Comparison of ENCODE assay signal across 19 cellular contexts in the genomic region with DNA sequence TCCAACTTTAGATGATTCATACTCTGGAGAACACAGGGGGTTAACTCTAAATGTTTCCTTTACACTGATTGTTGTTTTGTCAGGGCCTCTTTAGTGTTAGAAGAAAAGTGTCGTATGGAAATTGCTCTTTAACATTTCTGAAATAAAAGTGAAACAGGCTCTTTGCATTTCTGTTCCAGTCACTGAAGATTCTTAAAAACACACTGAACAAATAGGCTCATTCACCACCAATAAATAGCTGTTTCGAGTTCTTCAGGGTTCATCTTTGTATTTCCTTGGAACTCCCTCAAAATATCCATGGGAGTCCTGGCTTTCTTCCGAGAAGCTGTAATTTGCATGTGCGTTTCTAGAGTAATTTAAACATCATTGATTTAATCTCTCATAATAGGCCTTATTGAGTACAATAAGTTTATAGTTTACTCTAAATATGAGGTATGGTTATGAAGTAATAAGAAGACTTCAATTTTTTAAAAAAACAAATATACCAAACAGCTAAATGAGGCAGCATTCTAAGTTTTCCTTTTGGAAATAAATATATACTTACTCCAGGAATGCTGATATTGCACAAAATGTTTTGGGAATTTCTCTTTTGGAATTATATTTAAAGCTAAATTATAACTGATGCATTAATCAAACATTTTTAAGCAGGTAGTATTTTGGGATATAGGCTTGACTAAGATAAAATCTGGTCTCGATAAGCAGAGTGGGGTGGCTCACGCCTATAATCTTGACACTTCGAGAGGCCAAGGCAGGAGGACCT.
DNase-seq lines count a peak whose midpoint lies in the region; ATAC-seq and TF ChIP-seq lines count a peak whose summit lies in the region.
"Had no signal": no experiment of that assay in that cellular context is flagged by ENCODE, and none has a peak within 500 bp of the region (broad histone marks: within the 10 kb centered on the region; RNA-seq: fewer than 3 reads in every experiment).

No MANE protein-coding gene starts in this region.

- H3K9ac ChIP-seq in neuronal stem cell (ENCODE audit: low read depth, low read length, poor library complexity), result no peak overlapping the region
- H3K9ac ChIP-seq: GM23248 had no signal

- TF ChIP-seq CTCF in astrocyte of the cerebellum (IDR thresholded peaks at IDR 0.05; ENCODE audit: low read depth, low read length, missing control alignments), result no peak
- no peak for TF ChIP-seq CTCF in activated CD8-positive, alpha-beta T cell treated with anti-CD3 and anti-CD28 coated beads for 36 hours (IDR thresholded peaks at IDR 0.05)

- peak overlapping the region; percentile 75 for H2AFZ ChIP-seq in neuronal stem cell (ENCODE audit: low read length)
- H2AFZ ChIP-seq: GM23248 had no signal

- WGBS in neuronal stem cell (ENCODE audit: extremely low coverage in 2 of 2, insufficient read length in 2 of 2, insufficient replicate concordance in 1 of 2), 2 donors, result no CpG with 5 or more reads among the region's 7 CpGs
- 80 to 83% methylated on average over 7 of the region's 7 CpGs for WGBS in aorta, 2 donors

- H2BK120ac ChIP-seq in neuronal stem cell (ENCODE audit: low read depth, low read length), result no peak overlapping the region

- H3K4me2 ChIP-seq in neuronal stem cell (ENCODE audit: insufficient read depth, low read length, poor library complexity, severe bottlenecking), result no peak overlapping the region

- H4K8ac ChIP-seq in neuronal stem cell (ENCODE audit: low read depth, low read length), result no peak overlapping the region

- in situ Hi-C loops in astrocyte of the cerebellum (cut with HindIII; ENCODE audit: low sequenced_read_pairs), result no loop called here

- H3K4me3 Mint-ChIP-seq in activated CD8-positive, alpha-beta T cell treated with anti-CD3 and anti-CD28 coated beads for 36 hours, result no peak overlapping the region
- H3K4me3 Mint-ChIP-seq: B cell; CD4-positive, alpha-beta T cell had no signal

- no peak overlapping the region for H3K23ac ChIP-seq in neuronal stem cell (ENCODE audit: low read depth, low read length, poor library complexity)

- no peak overlapping the region for H2BK5ac ChIP-seq in neuronal stem cell (ENCODE audit: low read length)

- no peak overlapping the region for H2BK15ac ChIP-seq in neuronal stem cell (ENCODE audit: low read length)

- H3K4ac ChIP-seq in neuronal stem cell (ENCODE audit: low read length), result no peak overlapping the region

- no peak overlapping the region for H4K91ac ChIP-seq in neuronal stem cell (ENCODE audit: low read depth, low read length, poor library complexity)

- intact Hi-C loops in activated CD8-positive, alpha-beta T cell treated with anti-CD3 and anti-CD28 coated beads for 36 hours (cut with micrococcal nuclease), result no loop called here
- intact Hi-C loops in aorta (cut with DNase I), result no loop called here

- H3K27ac ChIP-seq in neuronal stem cell (replicated peaks; ENCODE audit: low read length), result no peak overlapping the region
- H3K27ac ChIP-seq in aorta (ENCODE audit: low read depth in 1 of 2, low read length in 2 of 2), result no peak overlapping the region
- no peak overlapping the region for H3K27ac ChIP-seq in caudate nucleus (ENCODE audit: low read depth, low read length)
- H3K27ac ChIP-seq: GM23248 had no signal

- H3K27ac Mint-ChIP-seq in activated CD8-positive, alpha-beta T cell treated with anti-CD3 and anti-CD28 coated beads for 36 hours, result no peak overlapping the region
- H3K27ac Mint-ChIP-seq: B cell; CD4-positive, alpha-beta T cell had no signal

- H3K9me3 Mint-ChIP-seq in activated CD8-positive, alpha-beta T cell treated with anti-CD3 and anti-CD28 coated beads for 36 hours, result peaks cover 1% of the 10 kb centered on the region

- H3K36me3 ChIP-seq in neuronal stem cell (replicated peaks in 1 of 2; ENCODE audit: control insufficient read depth in 2 of 2, insufficient read depth in 2 of 2, low read length in 2 of 2) (no peaks in the 10 kb centered on the region), aorta (ENCODE audit: control insufficient read depth in 1 of 2, insufficient read depth in 2 of 2, low read length in 1 of 2) (no peaks in the 10 kb centered on the region)

- ATAC-seq in activated CD8-positive, alpha-beta T cell treated with anti-CD3 and anti-CD28 coated beads for 36 hours, result no peak
- no peak for ATAC-seq in aorta (ENCODE audit: low FRiP score)
- no peak for ATAC-seq in GM21717 (IDR thresholded peaks at IDR 0.05; ENCODE audit: unreplicated experiment)
- ATAC-seq: Panc1 had no signal

- POLR2A ChIA-PET in activated CD8-positive, alpha-beta T cell treated with anti-CD3 and anti-CD28 coated beads for 36 hours (lab: Charles Lee), result no interaction called here

- H3K14ac ChIP-seq in neuronal stem cell (ENCODE audit: low read length), result no peak overlapping the region

- CTCF ChIA-PET in activated CD8-positive, alpha-beta T cell treated with anti-CD3 and anti-CD28 coated beads for 36 hours (lab: Charles Lee), result no interaction called here

- H3K36me3 Mint-ChIP-seq in activated CD8-positive, alpha-beta T cell treated with anti-CD3 and anti-CD28 coated beads for 36 hours (ENCODE audit: low read depth), result no peaks in the 10 kb centered on the region

- no peak overlapping the region for H3K18ac ChIP-seq in neuronal stem cell (ENCODE audit: low read length)

- no peak overlapping the region for H2BK12ac ChIP-seq in neuronal stem cell (ENCODE audit: low read length)

- no peaks in the 10 kb centered on the region for H3K27me3 ChIP-seq in neuronal stem cell (ENCODE audit: control insufficient read depth in 3 of 3, insufficient read depth in 3 of 3, low read depth in 1 of 3, low read length in 3 of 3)
- no peaks in the 10 kb centered on the region for H3K27me3 ChIP-seq in aorta (ENCODE audit: control insufficient read depth in 1 of 2, insufficient read depth in 2 of 2, low read length in 1 of 2)

- no peak overlapping the region for H2AK5ac ChIP-seq in neuronal stem cell (ENCODE audit: low read depth, low read length)

- H3K4me1 ChIP-seq in neuronal stem cell (ENCODE audit: control insufficient read depth in 2 of 2, insufficient read depth in 1 of 2, low read depth in 1 of 2, low read length in 2 of 2) (peaks cover 0 to 5% of the 10 kb centered on the region in 2 donors), aorta (ENCODE audit: control insufficient read depth in 1 of 2, insufficient read depth in 2 of 2, low read length in 2 of 2) (no peaks in the 10 kb centered on the region)

- no peaks in the 10 kb centered on the region for H3K4me1 Mint-ChIP-seq in activated CD8-positive, alpha-beta T cell treated with anti-CD3 and anti-CD28 coated beads for 36 hours (ENCODE audit: low read depth)
- H3K4me1 Mint-ChIP-seq: B cell had no signal

- DNase-seq in COLO829 (ENCODE audit: low spot score) (peak; percentile 17), astrocyte of the cerebellum (ENCODE audit: low read depth) (peak; percentile 68), foreskin melanocyte (peak; percentile 10), neuronal stem cell (ENCODE audit: low spot score) (no peak), aorta (no peak), caudate nucleus (lab: John Stamatoyannopoulos, UW) (no peak)
- no peak for DNase-seq in activated CD8-positive, alpha-beta T cell treated with anti-CD3 and anti-CD28 coated beads for 36 hours
- DNase-seq: CD4-positive, alpha-beta T cell; DMS79; GM23248; KBM-7; NCI-H146; NCI-H2107; NCI-H345; NCI-H69; Right ventricle myocardium superior had no signal

- H3K27me3 Mint-ChIP-seq in activated CD8-positive, alpha-beta T cell treated with anti-CD3 and anti-CD28 coated beads for 36 hours, result no peaks in the 10 kb centered on the region
- H3K27me3 Mint-ChIP-seq: B cell; CD4-positive, alpha-beta T cell had no signal

- no peaks in the 10 kb centered on the region for H3K79me1 ChIP-seq in neuronal stem cell (ENCODE audit: low read depth, low read length)

- no peaks in the 10 kb centered on the region for H3K9me3 ChIP-seq in neuronal stem cell (replicated peaks in 1 of 2; ENCODE audit: control insufficient read depth in 2 of 2, insufficient read depth in 1 of 2, low read depth in 1 of 2, low read length in 2 of 2)
- H3K9me3 ChIP-seq in aorta (ENCODE audit: control insufficient read depth, low read length), result no peaks in the 10 kb centered on the region

- H3K4me3 ChIP-seq in astrocyte of the cerebellum (ENCODE audit: low read depth, low read length), result no peak overlapping the region
- H3K4me3 ChIP-seq in neuronal stem cell (ENCODE audit: low read length in 2 of 2), result no peak overlapping the region
- no peak overlapping the region for H3K4me3 ChIP-seq in aorta (ENCODE audit: low read length in 2 of 2)
- H3K4me3 ChIP-seq: GM23248 had no signal

Comparison
In these comparisons a context has a peak if more than half of its experiments do, and no peak if none do; other contexts are left out.
1. DNase-seq: peak in COLO829 (single experiment), astrocyte of the cerebellum (single experiment) and foreskin melanocyte (single experiment); none in neuronal stem cell (single experiment), activated CD8-positive, alpha-beta T cell treated with anti-CD3 and anti-CD28 coated beads for 36 hours (single experiment), aorta (0 of 2) and caudate nucleus (0 of 61).